In the genomic region with DNA sequence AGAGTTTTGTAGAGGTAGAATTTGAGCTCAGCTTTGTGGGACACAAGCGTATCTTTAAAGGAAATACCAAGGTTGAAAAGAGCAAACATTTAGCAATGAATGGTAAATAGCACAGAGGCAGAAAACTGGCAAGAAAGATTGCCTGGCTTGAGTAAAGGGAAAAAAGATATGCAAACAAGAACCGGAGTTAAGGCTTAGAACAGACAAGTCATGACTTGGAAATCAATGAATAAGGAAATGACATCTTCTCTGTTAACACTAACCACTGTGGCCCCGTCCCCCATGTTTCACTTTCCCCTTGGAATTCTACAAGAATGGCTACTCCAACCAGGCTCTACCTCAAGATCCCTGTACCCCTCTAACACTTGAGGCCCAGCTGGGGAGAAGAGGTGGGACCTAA, we compare ENCODE assay signal across 11 cellular contexts. TPM values are rescaled to one million over a fixed set of nuclear protein-coding genes. Genes with fewer than 3 reads are reported as not detected.
DNase-seq lines count a peak whose midpoint lies in the region; ATAC-seq, FAIRE-seq and TF ChIP-seq lines count a peak whose summit lies in the region.
"Had no signal": no experiment of that assay in that cellular context is flagged by ENCODE, and none has a peak within 500 bp of the region (broad histone marks: within the 10 kb centered on the region; RNA-seq: fewer than 3 reads in every experiment).

No MANE protein-coding gene starts in this region.

- H3K9me3 ChIP-seq in gastroesophageal sphincter: no peaks in the 10 kb centered on the region
- H3K9me3 ChIP-seq in small intestine (ENCODE audit: control insufficient read depth, low read depth): no peaks in the 10 kb centered on the region

- peaks cover 0 to 80% (median 26%) of the 10 kb centered on the region in 3 donors for H3K4me1 ChIP-seq in gastroesophageal sphincter
- H3K4me1 ChIP-seq in small intestine (ENCODE audit: control insufficient read depth in 2 of 2, insufficient read depth in 1 of 2, low read depth in 1 of 2, low read length in 1 of 2): peaks cover 2 to 21% of the 10 kb centered on the region in 2 donors

- WGBS in gastroesophageal sphincter (ENCODE audit: low coverage in 1 of 2), 2 donors: 24 to 26% methylated on average over 3 of the region's 3 CpGs
- WGBS in small intestine, 3 donors: 36 to 40% (median 36%) methylated on average over 3 of the region's 3 CpGs

- TF ChIP-seq CTCF in GM06990 (IDR thresholded peaks at IDR 0.05; ENCODE audit: insufficient read depth, low read length, poor library complexity, severe bottlenecking) (no peak), gastroesophageal sphincter (IDR thresholded peaks at IDR 0.05) (no peak), omental fat pad (IDR thresholded peaks at IDR 0.05) (no peak)

- H3K27me3 ChIP-seq in GM06990 (replicated peaks; ENCODE audit: control insufficient read depth, insufficient read depth, low read length) (no peaks in the 10 kb centered on the region), gastroesophageal sphincter (no peaks in the 10 kb centered on the region), small intestine (ENCODE audit: control insufficient read depth in 2 of 2, insufficient read depth in 2 of 2, low read length in 2 of 2) (no peaks in the 10 kb centered on the region)

- H3K36me3 ChIP-seq in GM06990 (ENCODE audit: control insufficient read depth, insufficient read depth, low read length) (no peaks in the 10 kb centered on the region), gastroesophageal sphincter (no peaks in the 10 kb centered on the region), small intestine (ENCODE audit: control insufficient read depth in 2 of 2, insufficient read depth in 2 of 2, low read length in 2 of 2) (no peaks in the 10 kb centered on the region)

- H3K27ac ChIP-seq in gastroesophageal sphincter: peak overlapping the region in 3 of 4 donors; percentile 22 to 52 (median 45)
- peak overlapping the region; percentile 57 to 76 for H3K27ac ChIP-seq in small intestine (ENCODE audit: low read depth in 1 of 2, low read length in 1 of 2)

- ATAC-seq in gastroesophageal sphincter (no peak), omental fat pad (ENCODE audit: low FRiP score) (no peak)

- DNase-seq in GM06990 (ENCODE audit: extremely low read depth, insufficient read length) (no peak), amniotic epithelial cell (ENCODE audit: low read depth) (peak; percentile 7), small intestine (peak; percentile 28), NCI-H748 (lab: John Stamatoyannopoulos, UW; ENCODE audit: unreplicated experiment) (no peak), NCI-H2029 treated with DMSO at 0.1 percent for 48 hours (lab: John Stamatoyannopoulos, UW) (no peak), omental fat pad (ENCODE audit: low spot score) (no peak)
- no peak for DNase-seq in activated CD4-positive, alpha-beta T cell treated with anti-CD3 and anti-CD28 coated beads for 48 hours
- DNase-seq: EL, NCI-H2227 treated with DMSO at 0.1 percent for 48 hours, T-helper 1 cell had no signal

- H3K4me3 ChIP-seq in GM06990 (replicated peaks; ENCODE audit: low read depth, low read length) (peak overlapping the region; percentile 27; the same call in 1 of the 2 replicates), gastroesophageal sphincter (no peak overlapping the region), small intestine (ENCODE audit: low read depth in 1 of 2, low read length in 2 of 2) (no peak overlapping the region)

- TF ChIP-seq EP300 in gastroesophageal sphincter (IDR thresholded peaks at IDR 0.05): no peak

- no peak for FAIRE-seq in small intestine (lab: Jason Lieb, UNC)

- TF ChIP-seq POLR2A in gastroesophageal sphincter (IDR thresholded peaks at IDR 0.05): no peak

RNA-seq across cellular contexts. Expression of gene STAM2, which starts 3.8 kb away (rescaled TPM):
- 10 to 100 TPM; 28.8 to 40.7 (median 36.5) TPM for total RNA-seq in gastroesophageal sphincter
- 10 to 100 TPM in 1 of 3 donors, 1 to 10 TPM in 2; 8.2 to 10.7 (median 8.9) TPM for polyA plus RNA-seq in small intestine
- total RNA-seq in omental fat pad: 10 to 100 TPM; 23.9 to 47.8 (median 33.4) TPM

Comparison
In these comparisons a context has a peak if more than half of its experiments do, and no peak if none do; other contexts are left out.
1. DNase-seq: peak in amniotic epithelial cell (single experiment) and small intestine (single experiment); none in GM06990 (single experiment), NCI-H748 (single experiment), NCI-H2029 treated with DMSO at 0.1 percent for 48 hours (single experiment), activated CD4-positive, alpha-beta T cell treated with anti-CD3 and anti-CD28 coated beads for 48 hours (single experiment) and omental fat pad (single experiment).